ENCODE assay signal across 8 cellular contexts in the genomic region with DNA sequence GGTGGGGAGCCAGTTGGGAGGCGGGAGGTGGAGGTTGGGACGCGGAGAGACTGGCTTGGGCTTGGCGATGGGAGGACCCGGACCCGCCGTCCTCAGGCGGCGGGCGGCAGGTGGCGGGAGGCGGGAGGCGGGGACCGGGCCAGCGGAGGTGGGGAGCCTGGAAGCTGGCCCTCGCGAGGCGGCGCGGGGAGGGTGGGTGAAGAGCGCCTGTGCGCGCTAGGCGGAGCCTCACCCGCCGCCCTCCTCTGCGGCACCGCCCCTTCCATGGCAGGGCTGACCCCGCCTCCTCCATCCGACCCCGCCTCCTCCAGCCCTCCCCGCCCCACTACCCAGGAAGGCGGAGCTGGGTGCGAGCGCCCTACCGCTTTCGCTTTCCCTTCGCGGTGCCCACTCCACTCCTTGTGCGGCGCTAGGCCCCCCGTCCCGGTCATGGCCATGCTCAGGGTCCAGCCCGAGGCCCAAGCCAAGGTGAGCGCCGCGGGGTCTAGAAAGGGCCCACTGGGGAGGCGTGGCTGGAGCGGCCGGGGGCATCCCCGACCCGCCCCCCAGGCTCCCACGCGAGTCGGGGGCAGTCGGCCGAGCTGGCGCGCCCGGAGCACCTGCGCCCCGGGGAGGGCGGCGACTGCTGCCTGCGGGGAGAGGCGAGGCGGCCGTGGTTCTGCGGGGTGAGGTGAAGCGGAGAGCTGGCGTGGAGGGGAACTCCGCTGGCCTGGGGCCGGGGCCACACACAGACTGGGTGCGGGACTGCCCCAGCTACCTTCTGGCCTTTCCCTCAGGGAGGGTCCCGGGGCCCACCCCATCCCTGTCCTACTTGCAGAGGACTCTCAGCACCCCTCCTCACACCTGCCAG. TPM values are rescaled to one million over a fixed set of nuclear protein-coding genes. Genes with fewer than 3 reads are reported as not detected.
DNase-seq lines count a peak whose midpoint lies in the region; ATAC-seq and TF ChIP-seq lines count a peak whose summit lies in the region.

A gene (plus strand): TSS at position 361 of the 850 bp plus-strand sequence. CDS start 69 bp downstream, at position 430.

- intact Hi-C loops in A673 (cut with micrococcal nuclease; ENCODE audit: unreplicated experiment) (no loop called here), breast epithelium (cut with DNase I; ENCODE audit: low total_unique reads) (no loop called here)

- no peak for TF ChIP-seq POLR2A in breast epithelium (IDR thresholded peaks at IDR 0.05)

- CTCF ChIA-PET in A673 (lab: Charles Lee): interaction anchor here (0.6 to 1.0 kb wide), 2 partner anchors 25 to 38 kb away, joined by 3 to 4 read pairs; a partner anchor contains a TSS

- H3K4me3 ChIP-seq in A673 (ENCODE audit: low read depth, low read length, poor library complexity, severe bottlenecking) (peak within 1 kb of the TSS; percentile 100), WERI-Rb-1 (ENCODE audit: low read depth, low read length) (peak within 1 kb of the TSS; percentile 74), breast epithelium (peak within 1 kb of the TSS; percentile 93 to 99 (median 97))

- peaks cover 28% of the 10 kb centered on the region for H3K36me3 ChIP-seq in A673 (ENCODE audit: insufficient read depth, low read length, poor library complexity, severe bottlenecking)
- peaks cover 28% of the 10 kb centered on the region for H3K36me3 ChIP-seq in WERI-Rb-1
- no peaks in the 10 kb centered on the region for H3K36me3 ChIP-seq in breast epithelium

- POLR2A ChIA-PET in A673 (lab: Charles Lee; ENCODE audit: low non-redundant PET): interaction anchor here (0.5 to 0.7 kb wide), 3 partner anchors 10 to 111 kb away, joined by 3 to 4 read pairs (median 3); no protein-coding TSS in a partner anchor

- peak within 1 kb of the TSS; percentile 84 for H3K27ac ChIP-seq in A673 (ENCODE audit: low read depth, low read length, poor library complexity, severe bottlenecking)
- peak within 1 kb of the TSS; percentile 76 for H3K27ac ChIP-seq in WERI-Rb-1
- peak within 1 kb of the TSS; percentile 92 to 96 for H3K27ac ChIP-seq in breast epithelium

- ATAC-seq in GM18868 (IDR thresholded peaks at IDR 0.05; ENCODE audit: unreplicated experiment): peak; percentile 88
- ATAC-seq in HG03103 (IDR thresholded peaks at IDR 0.05; ENCODE audit: low read depth, unreplicated experiment): peak; percentile 86

- peaks cover 13% of the 10 kb centered on the region for H3K4me1 ChIP-seq in A673 (ENCODE audit: insufficient read depth, low read length, poor library complexity, severe bottlenecking)
- peaks cover 5 to 16% of the 10 kb centered on the region in 2 donors for H3K4me1 ChIP-seq in breast epithelium

- TF ChIP-seq CTCF in A673 (conservative IDR thresholded peaks at IDR 0.05; ENCODE audit: low read depth, low read length): no peak
- no peak for TF ChIP-seq CTCF in WERI-Rb-1 (IDR thresholded peaks at IDR 0.05; ENCODE audit: low read depth, low read length)
- TF ChIP-seq CTCF in breast epithelium (IDR thresholded peaks at IDR 0.05): no peak

- H3K9me3 ChIP-seq in A673 (ENCODE audit: low read depth, low read length, poor library complexity, severe bottlenecking): no peaks in the 10 kb centered on the region
- no peaks in the 10 kb centered on the region for H3K9me3 ChIP-seq in WERI-Rb-1 (ENCODE audit: severe bottlenecking)
- H3K9me3 ChIP-seq in breast epithelium: no peaks in the 10 kb centered on the region

- no peaks in the 10 kb centered on the region for H3K27me3 ChIP-seq in A673 (replicated peaks; ENCODE audit: insufficient read depth, low read depth, low read length, poor library complexity)
- H3K27me3 ChIP-seq in WERI-Rb-1 (ENCODE audit: insufficient read depth, low read depth, severe bottlenecking): no peaks in the 10 kb centered on the region
- no peaks in the 10 kb centered on the region for H3K27me3 ChIP-seq in breast epithelium

- BruUV-seq in A673 (replicated peaks; lab: Mats Ljungman, UMichigan): no TSS peak

- DNase-seq in A673 (ENCODE audit: low spot score) (peak; percentile 92), NCI-H2196 (lab: John Stamatoyannopoulos, UW; ENCODE audit: unreplicated experiment) (peak; percentile 95), WERI-Rb-1 (peak; percentile 95), breast epithelium (ENCODE audit: low spot score in 2 of 2) (peak; percentile 86 to 95), iPS-NIHi7 (ENCODE audit: extremely low spot score) (peak; percentile 93), smooth muscle cell of the brain vasculature (ENCODE audit: low read depth, low spot score) (peak; percentile 57)

RNA-seq across cellular contexts. Expression of the gene that starts here (rescaled TPM):
- total RNA-seq in A673 (2021) (160 and 173 TPM in 2 replicates), breast epithelium (100 to 1,000 TPM in 2 of 3 donors, 10 to 100 TPM in 1; 91.1 to 151 (median 135) TPM)

Comparison
In these comparisons a context has a peak if more than half of its experiments do, and no peak if none do; other contexts are left out.
1. Peak in every context shown above with its lines: DNase-seq, ATAC-seq, H3K4me3 ChIP-seq and H3K27ac ChIP-seq.